ENCODE assay signal across 8 cellular contexts in genomic region chr7:17640730-17641377, GRCh38.
DNase-seq lines count a peak whose midpoint lies in the region; ATAC-seq and TF ChIP-seq lines count a peak whose summit lies in the region.

No MANE protein-coding gene starts in this region.

- no peak for TF ChIP-seq POLR2A in Peyer's patch (IDR thresholded peaks at IDR 0.05)

- ATAC-seq in natural killer cell (peak in 1 of 3 donors; percentile 45), HG02678 (IDR thresholded peaks at IDR 0.05; ENCODE audit: unreplicated experiment) (peak; percentile 64)
- no peak for ATAC-seq in natural killer cell treated with Interleukin-12 subunit alpha and Interleukin-12 subunit beta and Interleukin-15 and Interleukin-18, amount 100 ng/mL, for 72 hours
- no peak for ATAC-seq in stimulated activated memory B cell treated with anti-CD40 and anti-IgM and Interleukin-4, amounts not matched to agents 10 μg/mL and 1 μg/mL and 100 μg/mL, for 72 hours

- H3K36me3 ChIP-seq in Peyer's patch (no peaks in the 10 kb centered on the region), osteoblast (ENCODE audit: insufficient read depth, low read length) (no peaks in the 10 kb centered on the region)

- H3K27ac Mint-ChIP-seq in natural killer cell (no peak overlapping the region), endothelial cell (ENCODE audit: unreplicated experiment) (no peak overlapping the region)
- no peak overlapping the region for H3K27ac Mint-ChIP-seq in natural killer cell treated with Interleukin-12 subunit alpha and Interleukin-12 subunit beta and Interleukin-15 and Interleukin-18, amount 100 ng/mL, for 72 hours
- no peak overlapping the region for H3K27ac Mint-ChIP-seq in stimulated activated memory B cell treated with anti-CD40 and anti-IgM and Interleukin-4, amounts not matched to agents 10 μg/mL and 1 μg/mL and 100 μg/mL, for 72 hours

- H4K20me1 ChIP-seq in osteoblast (ENCODE audit: insufficient read depth, low read length) = no peaks in the 10 kb centered on the region

- no peak overlapping the region for H3K4me3 Mint-ChIP-seq in natural killer cell
- H3K4me3 Mint-ChIP-seq in natural killer cell treated with Interleukin-12 subunit alpha and Interleukin-12 subunit beta and Interleukin-15 and Interleukin-18, amount 100 ng/mL, for 72 hours = no peak overlapping the region
- no peak overlapping the region for H3K4me3 Mint-ChIP-seq in endothelial cell (ENCODE audit: unreplicated experiment)
- H3K4me3 Mint-ChIP-seq in stimulated activated memory B cell treated with anti-CD40 and anti-IgM and Interleukin-4, amounts not matched to agents 10 μg/mL and 1 μg/mL and 100 μg/mL, for 72 hours = no peak overlapping the region

- no peak for DNase-seq in natural killer cell
- no peak for DNase-seq in natural killer cell treated with Interleukin-12 subunit alpha and Interleukin-12 subunit beta and Interleukin-15 and Interleukin-18, amount 100 ng/mL, for 72 hours (ENCODE audit: low spot score)
- DNase-seq in Peyer's patch = peak in 1 of 3 donors; percentile 56
- peak; percentile 39 for DNase-seq in endothelial cell (ENCODE audit: low spot score)
- no peak for DNase-seq in osteoblast (ENCODE audit: insufficient read length, low spot score, missing footprints)
- DNase-seq in epidermal melanocyte (ENCODE audit: insufficient read length, low spot score) = no peak

- H3K9me3 ChIP-seq in Peyer's patch (peaks cover 0 to 9% (median 0%) of the 10 kb centered on the region in 4 donors), osteoblast (ENCODE audit: low read depth, low read length) (no peaks in the 10 kb centered on the region)

- no peaks in the 10 kb centered on the region for H3K4me1 ChIP-seq in Peyer's patch
- H3K4me1 ChIP-seq in osteoblast (ENCODE audit: insufficient read depth, low read length) = no peaks in the 10 kb centered on the region

- intact Hi-C loops in natural killer cell (cut with micrococcal nuclease) = no loop called here

- H3K36me3 Mint-ChIP-seq in natural killer cell (no peaks in the 10 kb centered on the region), endothelial cell (ENCODE audit: low read depth, unreplicated experiment) (peaks cover 6% of the 10 kb centered on the region)
- H3K36me3 Mint-ChIP-seq in natural killer cell treated with Interleukin-12 subunit alpha and Interleukin-12 subunit beta and Interleukin-15 and Interleukin-18, amount 100 ng/mL, for 72 hours = no peaks in the 10 kb centered on the region
- H3K36me3 Mint-ChIP-seq in stimulated activated memory B cell treated with anti-CD40 and anti-IgM and Interleukin-4, amounts not matched to agents 10 μg/mL and 1 μg/mL and 100 μg/mL, for 72 hours = no peaks in the 10 kb centered on the region

- H3K27ac ChIP-seq in Peyer's patch = no peak overlapping the region
- H3K27ac ChIP-seq in osteoblast (ENCODE audit: low read depth, low read length) = no peak overlapping the region

- no peaks in the 10 kb centered on the region for H3K9me3 Mint-ChIP-seq in natural killer cell
- H3K9me3 Mint-ChIP-seq in natural killer cell treated with Interleukin-12 subunit alpha and Interleukin-12 subunit beta and Interleukin-15 and Interleukin-18, amount 100 ng/mL, for 72 hours = no peaks in the 10 kb centered on the region
- H3K9me3 Mint-ChIP-seq in endothelial cell (ENCODE audit: unreplicated experiment) = peaks cover 5% of the 10 kb centered on the region
- peaks cover 11% of the 10 kb centered on the region for H3K9me3 Mint-ChIP-seq in stimulated activated memory B cell treated with anti-CD40 and anti-IgM and Interleukin-4, amounts not matched to agents 10 μg/mL and 1 μg/mL and 100 μg/mL, for 72 hours

- TF ChIP-seq CTCF in natural killer cell (IDR thresholded peaks at IDR 0.05) = peak; percentile 64
- peak in 5 of 6 experiments; percentile 42 to 64 (median 56) for TF ChIP-seq CTCF in Peyer's patch (IDR thresholded peaks at IDR 0.05)
- peak; percentile 96 for TF ChIP-seq CTCF in endothelial cell (IDR thresholded peaks at IDR 0.05; ENCODE audit: unreplicated experiment)
- peak; percentile 61 for TF ChIP-seq CTCF in osteoblast (IDR thresholded peaks at IDR 0.05; ENCODE audit: extremely low read depth, low read depth, low read length)

- H3K79me2 ChIP-seq in osteoblast (ENCODE audit: insufficient read depth, low read length) = no peaks in the 10 kb centered on the region

- H3K4me3 ChIP-seq in Peyer's patch (no peak overlapping the region), osteoblast (ENCODE audit: insufficient read depth, low read length) (no peak overlapping the region)

- H3K4me2 ChIP-seq in osteoblast (ENCODE audit: insufficient read depth, low read length) = no peak overlapping the region

- H3K27me3 ChIP-seq in Peyer's patch = no peaks in the 10 kb centered on the region
- H3K27me3 ChIP-seq in osteoblast (ENCODE audit: insufficient read depth, low read length) = no peaks in the 10 kb centered on the region

- no peaks in the 10 kb centered on the region for H3K27me3 Mint-ChIP-seq in natural killer cell (ENCODE audit: low read depth in 2 of 2)
- H3K27me3 Mint-ChIP-seq in natural killer cell treated with Interleukin-12 subunit alpha and Interleukin-12 subunit beta and Interleukin-15 and Interleukin-18, amount 100 ng/mL, for 72 hours = peaks cover 12 to 13% of the 10 kb centered on the region in 2 donors
- no peaks in the 10 kb centered on the region for H3K27me3 Mint-ChIP-seq in endothelial cell (ENCODE audit: unreplicated experiment)
- no peaks in the 10 kb centered on the region for H3K27me3 Mint-ChIP-seq in stimulated activated memory B cell treated with anti-CD40 and anti-IgM and Interleukin-4, amounts not matched to agents 10 μg/mL and 1 μg/mL and 100 μg/mL, for 72 hours

- no peaks in the 10 kb centered on the region for H3K4me1 Mint-ChIP-seq in natural killer cell
- H3K4me1 Mint-ChIP-seq in natural killer cell treated with Interleukin-12 subunit alpha and Interleukin-12 subunit beta and Interleukin-15 and Interleukin-18, amount 100 ng/mL, for 72 hours (ENCODE audit: low read depth in 2 of 2) = no peaks in the 10 kb centered on the region
- H3K4me1 Mint-ChIP-seq in endothelial cell (ENCODE audit: unreplicated experiment) = peaks cover 3% of the 10 kb centered on the region
- H3K4me1 Mint-ChIP-seq in stimulated activated memory B cell treated with anti-CD40 and anti-IgM and Interleukin-4, amounts not matched to agents 10 μg/mL and 1 μg/mL and 100 μg/mL, for 72 hours = no peaks in the 10 kb centered on the region

- no peak overlapping the region for H2AFZ ChIP-seq in osteoblast (ENCODE audit: low read length)
